Comparison of ENCODE assay signal across 1 cellular context in the genomic region with DNA sequence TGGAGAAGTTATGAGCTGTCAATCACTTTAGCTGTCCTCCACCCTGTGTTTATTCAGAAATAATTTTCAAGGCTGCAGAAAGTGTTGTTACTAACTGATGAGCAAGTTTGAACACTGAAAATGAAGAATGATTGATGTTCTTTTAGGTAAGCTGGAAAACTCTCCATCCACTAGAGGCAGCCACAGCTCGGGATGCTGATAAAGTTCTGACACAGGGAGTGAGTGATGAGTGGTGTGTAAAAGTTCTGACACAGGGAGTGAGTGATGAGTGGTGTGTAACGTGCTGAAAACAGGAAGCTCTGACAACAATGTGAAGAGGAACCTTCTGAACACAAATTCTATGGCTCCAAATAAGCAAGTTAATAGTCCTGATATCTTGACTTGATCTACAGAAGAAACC.
TF ChIP-seq lines count a peak whose summit lies in the region.

No MANE protein-coding gene starts in this region.

TF ChIP-seq in H1, 55 proteins besides CTCF, POLR2A, EP300 and RAD21:
- TF ChIP-seq SP2 (IDR thresholded peaks at IDR 0.05; ENCODE audit: low read length) (no peak), RXRA (IDR thresholded peaks at IDR 0.05; ENCODE audit: insufficient read depth, low read depth, low read length) (no peak), EGR1 (IDR thresholded peaks at IDR 0.05; ENCODE audit: borderline replicate concordance, low read depth, low read length) (no peak), BRCA1 (IDR thresholded peaks at IDR 0.05; ENCODE audit: low read depth, low read length) (no peak), SAP30 (IDR thresholded peaks at IDR 0.05; ENCODE audit: insufficient read depth, insufficient replicate concordance, low read length) (no peak), CHD1 (IDR thresholded peaks at IDR 0.05; ENCODE audit: low read depth, low read length) (no peak), KDM4A (IDR thresholded peaks at IDR 0.05; ENCODE audit: low read depth, low read length, severe bottlenecking) (no peak), MAFK (IDR thresholded peaks at IDR 0.05; ENCODE audit: low read depth, low read length) (no peak), EZH2 (IDR thresholded peaks at IDR 0.05; ENCODE audit: low read depth, low read length, severe bottlenecking) (no peak), RFX5 (IDR thresholded peaks at IDR 0.05; ENCODE audit: borderline replicate concordance, low read depth, low read length) (no peak), JUND (IDR thresholded peaks at IDR 0.05; ENCODE audit: low read length) (no peak), NRF1 (IDR thresholded peaks at IDR 0.05; ENCODE audit: low read depth, low read length) (no peak), SIX5 (IDR thresholded peaks at IDR 0.05; ENCODE audit: low read depth, low read length) (no peak), CBX8 (IDR thresholded peaks at IDR 0.05; ENCODE audit: borderline replicate concordance, low read depth, low read length) (no peak), NANOG (IDR thresholded peaks at IDR 0.05; ENCODE audit: insufficient read depth, low read depth, low read length, poor library complexity, severe bottlenecking) (no peak), HDAC2 (IDR thresholded peaks at IDR 0.05; ENCODE audit: borderline replicate concordance in 1 of 2, low read depth in 2 of 2, low read length in 2 of 2) (no peak), JUN (IDR thresholded peaks at IDR 0.05; ENCODE audit: low read depth, low read length) (no peak), KDM1A (IDR thresholded peaks at IDR 0.05; ENCODE audit: borderline replicate concordance, low read length) (no peak), SUZ12 (IDR thresholded peaks at IDR 0.05; ENCODE audit: low read length) (no peak), ASH2L (IDR thresholded peaks at IDR 0.05; ENCODE audit: low read length) (no peak)
TF ChIP-seq in H1: peak in this region for 0.
